1 cellular context compared by ENCODE assay signal in the genomic region with DNA sequence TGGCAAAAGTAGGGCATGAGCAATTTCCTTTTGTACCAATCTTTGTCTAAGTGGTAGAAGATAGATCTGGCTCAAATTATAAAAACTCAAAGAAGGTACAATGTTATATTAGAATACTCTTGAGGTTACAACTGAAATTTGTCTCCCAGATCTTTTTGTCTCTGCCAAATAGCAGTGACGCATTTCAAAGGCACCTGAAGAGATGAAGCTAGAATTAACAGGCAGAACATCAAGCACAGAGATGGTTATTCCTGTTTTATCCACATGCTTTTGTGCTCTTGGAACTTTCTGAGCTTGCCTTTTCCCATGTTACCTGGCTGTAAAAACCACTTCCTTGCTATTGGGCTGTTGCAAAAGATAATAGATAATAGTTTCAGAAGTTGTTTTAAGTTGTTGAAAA.
TF ChIP-seq lines count a peak whose summit lies in the region.

No MANE protein-coding gene starts in this region.

TF ChIP-seq in H1, 55 proteins besides CTCF, POLR2A, EP300 and RAD21:
- no peak for TF ChIP-seq CREB1 (IDR thresholded peaks at IDR 0.05)
TF ChIP-seq in H1: peak in this region for 0.
